ENCODE assay signal across 1 cellular context in the genomic region with DNA sequence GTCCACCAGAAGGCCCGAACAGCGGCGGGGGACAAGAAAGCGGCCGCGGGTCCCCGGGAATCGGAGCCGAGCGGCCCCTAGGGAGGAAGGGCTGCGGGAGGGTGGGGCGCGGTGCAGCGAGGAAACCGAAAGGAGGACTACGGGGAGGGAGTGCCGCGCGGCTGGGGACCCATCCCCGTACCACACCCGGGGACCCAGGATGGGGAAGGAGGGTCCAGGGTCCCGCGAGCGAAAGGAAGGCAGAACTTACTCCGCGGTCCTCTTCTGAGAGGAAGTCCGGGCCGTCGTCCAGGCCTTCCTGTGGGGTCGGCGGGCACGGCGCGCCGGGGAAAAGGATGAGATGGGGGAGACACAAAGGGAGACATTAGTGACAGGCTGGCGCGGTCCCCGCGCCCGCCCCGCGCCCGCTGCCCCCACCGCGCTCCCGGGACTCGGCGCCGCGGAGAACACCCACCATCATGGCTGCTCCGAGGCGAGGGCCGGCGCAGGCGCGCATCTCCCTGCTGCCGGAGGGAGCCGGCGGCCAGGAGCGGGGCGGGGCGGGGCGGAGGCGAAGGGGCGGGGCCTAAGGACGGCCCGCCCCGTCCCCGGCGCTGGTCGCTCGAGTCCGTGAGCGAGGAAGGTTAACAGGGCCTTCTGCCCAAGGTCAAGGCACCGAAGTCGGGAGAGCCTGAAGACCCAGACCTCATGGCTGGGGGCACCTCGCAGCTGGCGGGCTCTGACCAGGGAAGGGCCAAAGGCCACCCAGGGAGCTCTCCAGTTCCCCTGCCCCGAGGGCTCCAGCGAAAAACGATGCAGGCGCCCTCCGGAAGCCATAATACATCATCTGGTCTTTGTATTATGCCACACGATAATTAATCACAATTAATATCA.
TF ChIP-seq lines count a peak whose summit lies in the region.

Gene SNX6, minus strand, starts transcription at position 492 of the 873 bp plus-strand sequence. Its CDS starts 32 bp downstream, at position 460.

TF ChIP-seq in HepG2, 621 proteins besides CTCF, POLR2A, EP300 and RAD21 (continued from another document):
- no peak for TF ChIP-seq ZNF646 (CRISPR knock-in tag; IDR thresholded peaks at IDR 0.05)
- TF ChIP-seq RARA (CRISPR knock-in tag; IDR thresholded peaks at IDR 0.05) = no peak
- TF ChIP-seq ZNF335 (CRISPR knock-in tag; IDR thresholded peaks at IDR 0.05) = 0 out of 2 replicates have a peak, but pooled peaks have one; percentile 61
- TF ChIP-seq SIX1 (CRISPR knock-in tag; IDR thresholded peaks at IDR 0.05; ENCODE audit: borderline replicate concordance) = peak; percentile 3; the same call in 1 of the 2 replicates
- TF ChIP-seq ZNF878 (CRISPR knock-in tag; IDR thresholded peaks at IDR 0.05) = no peak
- peak; percentile 74 for TF ChIP-seq ZNF160 (CRISPR knock-in tag; IDR thresholded peaks at IDR 0.05)
- peak; percentile 54; the same call in 1 of the 2 replicates for TF ChIP-seq ZBTB20 (CRISPR knock-in tag; IDR thresholded peaks at IDR 0.05; ENCODE audit: borderline replicate concordance, low read depth)
- TF ChIP-seq FOSL2 (CRISPR knock-in tag; IDR thresholded peaks at IDR 0.05) = peak; percentile 51
- TF ChIP-seq, protein P1, sequence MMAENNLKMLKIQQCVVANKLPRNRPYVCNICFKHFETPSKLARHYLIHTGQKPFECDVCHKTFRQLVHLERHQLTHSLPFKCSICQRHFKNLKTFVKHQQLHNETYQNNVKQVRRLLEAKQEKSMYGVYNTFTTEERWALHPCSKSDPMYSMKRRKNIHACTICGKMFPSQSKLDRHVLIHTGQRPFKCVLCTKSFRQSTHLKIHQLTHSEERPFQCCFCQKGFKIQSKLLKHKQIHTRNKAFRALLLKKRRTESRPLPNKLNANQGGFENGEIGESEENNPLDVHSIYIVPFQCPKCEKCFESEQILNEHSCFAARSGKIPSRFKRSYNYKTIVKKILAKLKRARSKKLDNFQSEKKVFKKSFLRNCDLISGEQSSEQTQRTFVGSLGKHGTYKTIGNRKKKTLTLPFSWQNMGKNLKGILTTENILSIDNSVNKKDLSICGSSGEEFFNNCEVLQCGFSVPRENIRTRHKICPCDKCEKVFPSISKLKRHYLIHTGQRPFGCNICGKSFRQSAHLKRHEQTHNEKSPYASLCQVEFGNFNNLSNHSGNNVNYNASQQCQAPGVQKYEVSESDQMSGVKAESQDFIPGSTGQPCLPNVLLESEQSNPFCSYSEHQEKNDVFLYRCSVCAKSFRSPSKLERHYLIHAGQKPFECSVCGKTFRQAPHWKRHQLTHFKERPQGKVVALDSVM (CRISPR knock-in tag; IDR thresholded peaks at IDR 0.05) = peak; percentile 80; the same call in 1 of the 2 replicates
- 0 out of 2 replicates have a peak, but pooled peaks have one; percentile 20 for TF ChIP-seq NFYB (CRISPR knock-in tag; IDR thresholded peaks at IDR 0.05)
- peak; percentile 94 for TF ChIP-seq ZFAT (CRISPR knock-in tag; conservative IDR thresholded peaks at IDR 0.05)
- TF ChIP-seq, protein P2, sequence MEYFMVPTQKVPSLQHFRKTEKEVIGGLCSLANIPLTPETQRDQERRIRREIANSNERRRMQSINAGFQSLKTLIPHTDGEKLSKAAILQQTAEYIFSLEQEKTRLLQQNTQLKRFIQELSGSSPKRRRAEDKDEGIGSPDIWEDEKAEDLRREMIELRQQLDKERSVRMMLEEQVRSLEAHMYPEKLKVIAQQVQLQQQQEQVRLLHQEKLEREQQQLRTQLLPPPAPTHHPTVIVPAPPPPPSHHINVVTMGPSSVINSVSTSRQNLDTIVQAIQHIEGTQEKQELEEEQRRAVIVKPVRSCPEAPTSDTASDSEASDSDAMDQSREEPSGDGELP (IDR thresholded peaks at IDR 0.05; ENCODE audit: borderline replicate concordance, low read depth) = peak; percentile 40; the same call in 1 of the 2 replicates
- 0 out of 2 replicates have a peak, but pooled peaks have one; percentile 15 for TF ChIP-seq MTF1 (CRISPR knock-in tag; IDR thresholded peaks at IDR 0.05)
- TF ChIP-seq MTERF4 (CRISPR knock-in tag; IDR thresholded peaks at IDR 0.05) = peak; percentile 4; the same call in 1 of the 2 replicates
- TF ChIP-seq TAF15 (IDR thresholded peaks at IDR 0.05; ENCODE audit: low read depth, low read length, poor library complexity, severe bottlenecking) = peak; percentile 57
- TF ChIP-seq YY1 (IDR thresholded peaks at IDR 0.05; ENCODE audit: insufficient read depth, insufficient replicate concordance, low read depth, low read length) = peak; percentile 94
- TF ChIP-seq ZNF232 (CRISPR knock-in tag; IDR thresholded peaks at IDR 0.05; ENCODE audit: borderline replicate concordance) = peak; percentile 84; the same call in 1 of the 2 replicates
